Comparison of ENCODE assay signal across 9 cellular contexts in the genomic region with DNA sequence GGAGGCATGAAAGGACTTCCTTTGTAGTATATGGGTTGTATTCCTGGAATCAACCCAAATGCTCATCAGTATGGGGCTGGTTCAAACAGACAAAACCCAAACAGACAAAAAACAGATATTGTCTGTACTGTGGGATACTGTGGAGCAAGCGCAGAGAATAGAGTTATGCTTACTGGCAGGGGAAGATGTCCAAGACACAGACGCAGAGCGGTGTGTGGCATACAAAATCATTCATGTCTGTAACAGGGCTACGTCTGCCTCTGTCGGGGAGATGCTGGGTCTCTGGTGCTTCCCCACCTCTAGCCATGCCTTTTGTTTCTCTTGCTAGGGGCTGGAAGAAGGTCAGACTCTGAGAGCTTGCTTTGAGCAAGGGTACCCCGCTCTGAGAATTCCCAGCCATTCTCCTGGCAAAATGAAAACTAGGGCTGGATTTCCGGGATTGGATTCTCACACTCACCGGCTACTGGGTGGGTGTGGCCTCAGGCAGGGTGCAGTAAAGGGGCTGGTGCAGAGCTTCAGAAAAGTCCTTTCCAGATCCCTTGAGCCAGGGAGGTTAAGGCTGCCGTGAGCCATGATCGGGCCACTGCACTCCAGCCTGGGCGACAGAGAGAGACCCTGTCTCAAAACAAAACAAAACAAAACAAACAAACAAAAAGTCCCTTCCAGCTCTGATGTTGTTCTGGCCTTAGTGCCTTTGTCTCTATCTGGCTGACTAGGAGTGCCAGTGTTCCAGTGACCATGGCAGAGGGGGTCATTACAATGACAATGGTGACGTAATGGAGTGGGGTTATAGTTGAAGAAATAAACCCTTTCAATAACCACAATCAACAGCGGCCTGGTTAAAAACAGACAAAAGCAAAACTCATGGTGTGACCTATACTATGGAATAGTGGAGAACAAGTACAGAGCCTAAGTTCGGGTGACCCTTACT. TPM values are rescaled to one million over a fixed set of nuclear protein-coding genes. Genes with fewer than 3 reads are reported as not detected.
A peak's percentile ranks its signal among the peaks of the same experiment; 100 is the strongest.
DNase-seq lines count a peak whose midpoint lies in the region; ATAC-seq and TF ChIP-seq lines count a peak whose summit lies in the region.
"Had no signal": no experiment of that assay in that cellular context is flagged by ENCODE, and none has a peak within 500 bp of the region (broad histone marks: within the 10 kb centered on the region; RNA-seq: fewer than 3 reads in every experiment).

No MANE protein-coding gene starts in this region.

- no peaks in the 10 kb centered on the region for H3K36me3 ChIP-seq in gastroesophageal sphincter

- peak; percentile 56 for DNase-seq in AG20443 (ENCODE audit: low spot score)
- DNase-seq in LoVo (ENCODE audit: low spot score), result peak; percentile 50
- DNase-seq in astrocyte of the spinal cord (ENCODE audit: low read depth, low spot score), result peak; percentile 10
- DNase-seq in kidney tubule cell (ENCODE audit: low spot score), result peak; percentile 16
- DNase-seq in GM20000 (ENCODE audit: low spot score), result no peak
- DNase-seq: activated naive CD8-positive, alpha-beta T cell treated with anti-CD3 and anti-CD28 coated beads, Interleukin-2, amount 10 ng/mL, durations not matched to agents 7 days and 5 days had no signal

- no peak for TF ChIP-seq POLR2A in gastroesophageal sphincter (IDR thresholded peaks at IDR 0.05)

- no peak overlapping the region for H3K27ac ChIP-seq in gastroesophageal sphincter

- no peak for TF ChIP-seq CTCF in astrocyte of the spinal cord (IDR thresholded peaks at IDR 0.05; ENCODE audit: low read depth, low read length)
- TF ChIP-seq CTCF in GM20000 (IDR thresholded peaks at IDR 0.05; ENCODE audit: extremely low read depth, missing control alignments), result no peak
- no peak for TF ChIP-seq CTCF in gastroesophageal sphincter (IDR thresholded peaks at IDR 0.05)

- H3K9me3 ChIP-seq in gastroesophageal sphincter, result no peaks in the 10 kb centered on the region

- H3K27me3 ChIP-seq in gastroesophageal sphincter, result peaks cover 51% of the 10 kb centered on the region

- 25 to 27% methylated on average over 11 to 12 of the region's 14 CpGs for WGBS in gastroesophageal sphincter (ENCODE audit: low coverage in 1 of 2), 2 donors

- ATAC-seq in GM18909 (IDR thresholded peaks at IDR 0.05; ENCODE audit: poor library complexity, unreplicated experiment) (no peak), GM18868 (IDR thresholded peaks at IDR 0.05; ENCODE audit: unreplicated experiment) (no peak), gastroesophageal sphincter (no peak)

- peaks cover 0 to 12% (median 0%) of the 10 kb centered on the region in 3 donors for H3K4me1 ChIP-seq in gastroesophageal sphincter

- TF ChIP-seq EP300 in gastroesophageal sphincter (IDR thresholded peaks at IDR 0.05), result no peak

- in situ Hi-C loops in astrocyte of the spinal cord (cut with HindIII; ENCODE audit: low sequenced_read_pairs), result no loop called here

- H3K4me3 ChIP-seq in astrocyte of the spinal cord (ENCODE audit: low read depth, low read length) (no peak overlapping the region), gastroesophageal sphincter (no peak overlapping the region)

RNA-seq across cellular contexts. Expression of a gene that starts 2.9 kb away (rescaled TPM):
- 1 to 10 TPM in 1 of 4 donors, under 1 TPM in 2, not detected in 1; 0.23 to 1.9 (median 0.62) TPM for total RNA-seq in gastroesophageal sphincter
- total RNA-seq: activated naive CD8-positive, alpha-beta T cell treated with anti-CD3 and anti-CD28 coated beads, Interleukin-2, amount 10 ng/mL, durations not matched to agents 7 days and 5 days had no signal
